In the genomic region with DNA sequence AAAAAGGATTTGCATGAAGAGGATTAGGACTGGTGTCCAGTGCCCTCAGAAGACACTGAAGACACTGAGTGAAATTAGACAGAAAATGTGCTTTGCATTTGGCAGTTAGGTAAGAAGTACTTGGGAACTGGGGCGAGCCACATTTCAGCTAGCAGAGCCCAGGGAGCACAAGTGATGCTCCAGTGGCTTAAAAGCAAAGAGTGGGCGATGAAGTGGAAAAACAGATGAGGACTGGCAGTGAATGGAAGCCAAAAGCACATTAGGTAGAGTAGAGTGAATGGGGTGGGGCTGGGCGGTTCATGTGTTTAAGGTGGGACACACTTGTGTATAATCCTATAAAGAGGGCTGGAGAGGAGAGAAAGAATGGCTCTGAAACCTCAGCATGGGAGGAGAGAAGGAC, we compare ENCODE assay signal across 17 cellular contexts. TPM values are rescaled to one million over a fixed set of nuclear protein-coding genes. Genes with fewer than 3 reads are reported as not detected.
"Had no signal": no experiment of that assay in that cellular context is flagged by ENCODE, and none has a peak within 500 bp of the region (broad histone marks: within the 10 kb centered on the region; RNA-seq: fewer than 3 reads in every experiment).

No MANE protein-coding gene starts in this region.

- H3K36me3 ChIP-seq: adrenal gland, esophagus muscularis mucosa, gastroesophageal sphincter, heart right ventricle, left lung, right atrium auricular region had no signal

- H3K9me3 ChIP-seq: adrenal gland, esophagus muscularis mucosa, gastroesophageal sphincter, heart right ventricle, left lung, right atrium auricular region had no signal

- FAIRE-seq: endothelial cell of umbilical vein had no signal

- H3K4me1 ChIP-seq: adrenal gland, gastroesophageal sphincter, left lung, right atrium auricular region had no signal

- H3K4me3 ChIP-seq: adrenal gland, esophagus muscularis mucosa, gastroesophageal sphincter, heart right ventricle, left lung, right atrium auricular region had no signal

- H3K36me3 Mint-ChIP-seq: activated naive CD4-positive, alpha-beta T cell treated with anti-CD3 and anti-CD28 coated beads, Interleukin-2, amount 50 U/mL, for 72 hours had no signal

- H3K4me1 Mint-ChIP-seq: nephron progenitor cell had no signal

- DNase-seq: activated CD4-positive, alpha-beta T cell treated with anti-CD3 and anti-CD28 coated beads, Interleukin-2, amount 50 U/mL, for 4 hours; activated gamma-delta T cell treated with Interleukin-2 at 50 U/mL for 16 hours; adrenal gland; effector memory CD4-positive, alpha-beta T cell; heart right ventricle; left lung; mammary epithelial cell; nephron progenitor cell; stimulated activated CD4-positive, alpha-beta T cell treated with anti-CD3 and anti-CD28 coated beads, Interleukin-2, amount 100 ng/mL, for 48 hours; trophoblast cell had no signal

- H3K4me3 Mint-ChIP-seq: activated T-helper 1 cell treated with anti-CD3 and anti-CD28 coated beads, Interleukin-12 subunit alpha, Interleukin-12 subunit beta, Interleukin-2, Interleukin-4 antibody, amounts not matched to agents 30 ng/mL and 10 ng/mL and 1 ng/mL, durations not matched to agents 14 hours and 24 hours and 36 hours; nephron progenitor cell; stimulated activated naive CD8-positive, alpha-beta T cell treated with anti-CD3 and anti-CD28 coated beads, Interleukin-15, Interleukin-2, amounts not matched to agents 100 ng/mL and 50 ng/mL, for 24 hours had no signal

- H3K9me3 Mint-ChIP-seq: activated naive CD4-positive, alpha-beta T cell treated with anti-CD3 and anti-CD28 coated beads, Interleukin-2, amount 50 U/mL, for 72 hours; activated T-helper 1 cell treated with anti-CD3 and anti-CD28 coated beads, Interleukin-12 subunit alpha, Interleukin-12 subunit beta, Interleukin-2, Interleukin-4 antibody, amounts not matched to agents 30 ng/mL and 10 ng/mL and 1 ng/mL, durations not matched to agents 14 hours and 24 hours and 36 hours; nephron progenitor cell; stimulated activated naive CD8-positive, alpha-beta T cell treated with anti-CD3 and anti-CD28 coated beads, Interleukin-15, Interleukin-2, amounts not matched to agents 100 ng/mL and 50 ng/mL, for 24 hours had no signal

- H3K27me3 Mint-ChIP-seq: stimulated activated naive CD8-positive, alpha-beta T cell treated with anti-CD3 and anti-CD28 coated beads, Interleukin-15, Interleukin-2, amounts not matched to agents 100 ng/mL and 50 ng/mL, for 24 hours had no signal

- H3K27ac ChIP-seq: adrenal gland, esophagus muscularis mucosa, gastroesophageal sphincter, heart right ventricle, left lung, right atrium auricular region had no signal

- H3K27ac Mint-ChIP-seq: activated naive CD4-positive, alpha-beta T cell treated with anti-CD3 and anti-CD28 coated beads, Interleukin-2, amount 50 U/mL, for 72 hours; activated T-helper 1 cell treated with anti-CD3 and anti-CD28 coated beads, Interleukin-12 subunit alpha, Interleukin-12 subunit beta, Interleukin-2, Interleukin-4 antibody, amounts not matched to agents 30 ng/mL and 10 ng/mL and 1 ng/mL, durations not matched to agents 14 hours and 24 hours and 36 hours; nephron progenitor cell; stimulated activated naive CD8-positive, alpha-beta T cell treated with anti-CD3 and anti-CD28 coated beads, Interleukin-15, Interleukin-2, amounts not matched to agents 100 ng/mL and 50 ng/mL, for 24 hours had no signal

- H3K27me3 ChIP-seq: adrenal gland, esophagus muscularis mucosa, gastroesophageal sphincter, heart right ventricle, left lung, right atrium auricular region had no signal

RNA-seq across cellular contexts. Expression of gene DCLK2, which starts 18.4 kb away (rescaled TPM):
- total RNA-seq: activated naive CD4-positive, alpha-beta T cell treated with anti-CD3 and anti-CD28 coated beads, Interleukin-2, amount 50 U/mL, for 72 hours had no signal
